Comparison of ENCODE assay signal across 1 cellular context in genomic region chr4:83917572-83917971, GRCh38.
TF ChIP-seq lines count a peak whose summit lies in the region.

No MANE protein-coding gene starts in this region.

TF ChIP-seq in K562, 482 proteins besides CTCF, POLR2A, EP300 and RAD21 (continued from another document and continues in another):
- no peak for TF ChIP-seq MLLT1 (IDR thresholded peaks at IDR 0.05)
- TF ChIP-seq MEIS2 (IDR thresholded peaks at IDR 0.05; ENCODE audit: partially characterized antibody), result no peak
- TF ChIP-seq SMARCC2 (IDR thresholded peaks at IDR 0.05; ENCODE audit: low read depth), result no peak
- TF ChIP-seq LCOR (CRISPR knock-in tag; IDR thresholded peaks at IDR 0.05), result no peak
- peak; percentile 71; the same call in 1 of the 2 replicates for TF ChIP-seq ZNF584 (CRISPR knock-in tag; IDR thresholded peaks at IDR 0.05; ENCODE audit: low read depth)
- TF ChIP-seq IRF2 (CRISPR knock-in tag; IDR thresholded peaks at IDR 0.05), result no peak
- TF ChIP-seq SREBF1 (IDR thresholded peaks at IDR 0.05; ENCODE audit: borderline replicate concordance, low read depth, low read length), result no peak
- TF ChIP-seq GTF2F1 (IDR thresholded peaks at IDR 0.05; ENCODE audit: low read depth, low read length), result no peak
- TF ChIP-seq ZNF280A (IDR thresholded peaks at IDR 0.05; ENCODE audit: low read depth, partially characterized antibody), result no peak
- TF ChIP-seq PRPF4 (IDR thresholded peaks at IDR 0.05; ENCODE audit: insufficient read depth, low read depth, low read length, poor library complexity, severe bottlenecking), result no peak
- TF ChIP-seq ZZZ3 (IDR thresholded peaks at IDR 0.05), result no peak
- TF ChIP-seq HOXB6 (CRISPR knock-in tag; IDR thresholded peaks at IDR 0.05; ENCODE audit: borderline replicate concordance), result no peak
- TF ChIP-seq POLR2B (IDR thresholded peaks at IDR 0.05; ENCODE audit: low read depth, partially characterized antibody), result no peak
- no peak for TF ChIP-seq GABPA (tag; conservative IDR thresholded peaks at IDR 0.05; ENCODE audit: low read depth)
- no peak for TF ChIP-seq ARID3A (IDR thresholded peaks at IDR 0.05; ENCODE audit: borderline replicate concordance, low read depth, low read length)
- 0 out of 2 replicates have a peak, but pooled peaks have one; percentile 15 for TF ChIP-seq EP400 (IDR thresholded peaks at IDR 0.05)
- no peak for TF ChIP-seq SIN3B (IDR thresholded peaks at IDR 0.05; ENCODE audit: low read depth)
- TF ChIP-seq TRIM28 (IDR thresholded peaks at IDR 0.05), result no peak
- no peak for TF ChIP-seq ZNF740 (CRISPR knock-in tag; IDR thresholded peaks at IDR 0.05)
- peak in 1 of 2 experiments; percentile 93; a peak in 2 of 4 replicates for TF ChIP-seq ZNF740 (tag; IDR thresholded peaks at IDR 0.05)
- 0 out of 2 replicates have a peak, but pooled peaks have one; percentile 66 for TF ChIP-seq ZNF41 (CRISPR knock-in tag; conservative IDR thresholded peaks at IDR 0.05)
- TF ChIP-seq MXI1 (IDR thresholded peaks at IDR 0.05; ENCODE audit: low read depth, low read length), result no peak
- no peak for TF ChIP-seq RFX1 (IDR thresholded peaks at IDR 0.05)
- TF ChIP-seq UBTF (IDR thresholded peaks at IDR 0.05; ENCODE audit: borderline replicate concordance in 1 of 2, low read depth in 2 of 2, low read length in 2 of 2), result no peak
- TF ChIP-seq ZNF436 (CRISPR knock-in tag; IDR thresholded peaks at IDR 0.05), result no peak
- no peak for TF ChIP-seq EGR1 (conservative IDR thresholded peaks at IDR 0.05)
- TF ChIP-seq HDAC2 (IDR thresholded peaks at IDR 0.05), result no peak
- TF ChIP-seq IRF9 (tag; IDR thresholded peaks at IDR 0.05), result peak; percentile 79
- no peak for TF ChIP-seq ZNF511 (CRISPR knock-in tag; IDR thresholded peaks at IDR 0.05)
- TF ChIP-seq XRCC3 (IDR thresholded peaks at IDR 0.05), result no peak
- no peak for TF ChIP-seq NCOA1 (IDR thresholded peaks at IDR 0.05; ENCODE audit: low read depth)
- no peak for TF ChIP-seq DLX4 (CRISPR knock-in tag; IDR thresholded peaks at IDR 0.05)
- no peak for TF ChIP-seq AFF1 (IDR thresholded peaks at IDR 0.05; ENCODE audit: low read depth in 1 of 2, partially characterized antibody in 2 of 2)
- no peak for TF ChIP-seq CCAR2 (IDR thresholded peaks at IDR 0.05; ENCODE audit: low read depth, low read length)
- no peak for TF ChIP-seq POLR2AphosphoS2 (IDR thresholded peaks at IDR 0.05; ENCODE audit: low read length)
- TF ChIP-seq ARHGAP35 (IDR thresholded peaks at IDR 0.05; ENCODE audit: partially characterized antibody), result no peak
- TF ChIP-seq TFAM (CRISPR knock-in tag; conservative IDR thresholded peaks at IDR 0.05), result no peak
- TF ChIP-seq ZNF12 (CRISPR knock-in tag; IDR thresholded peaks at IDR 0.05), result no peak
- TF ChIP-seq SMAD2 (IDR thresholded peaks at IDR 0.05; ENCODE audit: low read depth, low read length), result no peak
- no peak for TF ChIP-seq BCL6 (CRISPR knock-in tag; IDR thresholded peaks at IDR 0.05)
- no peak for TF ChIP-seq ARID2 (IDR thresholded peaks at IDR 0.05)
- TF ChIP-seq THRA (IDR thresholded peaks at IDR 0.05), result no peak
- peak; percentile 75 for TF ChIP-seq CXXC5 (CRISPR knock-in tag; IDR thresholded peaks at IDR 0.05)
- TF ChIP-seq JUNB (CRISPR knock-in tag; conservative IDR thresholded peaks at IDR 0.05), result no peak
- no peak for TF ChIP-seq ZNF347 (CRISPR knock-in tag; IDR thresholded peaks at IDR 0.05; ENCODE audit: low read depth)
- no peak for TF ChIP-seq DPF2 (IDR thresholded peaks at IDR 0.05)
- no peak for TF ChIP-seq THRAP3 (IDR thresholded peaks at IDR 0.05; ENCODE audit: borderline replicate concordance)
- no peak for TF ChIP-seq ZNF445 (CRISPR knock-in tag; IDR thresholded peaks at IDR 0.05; ENCODE audit: low read depth)
- no peak for TF ChIP-seq THAP7 (CRISPR knock-in tag; IDR thresholded peaks at IDR 0.05)
- no peak for TF ChIP-seq SIRT6 (IDR thresholded peaks at IDR 0.05; ENCODE audit: low read depth, low read length)
